ENCODE assay signal across 10 cellular contexts in the genomic region with DNA sequence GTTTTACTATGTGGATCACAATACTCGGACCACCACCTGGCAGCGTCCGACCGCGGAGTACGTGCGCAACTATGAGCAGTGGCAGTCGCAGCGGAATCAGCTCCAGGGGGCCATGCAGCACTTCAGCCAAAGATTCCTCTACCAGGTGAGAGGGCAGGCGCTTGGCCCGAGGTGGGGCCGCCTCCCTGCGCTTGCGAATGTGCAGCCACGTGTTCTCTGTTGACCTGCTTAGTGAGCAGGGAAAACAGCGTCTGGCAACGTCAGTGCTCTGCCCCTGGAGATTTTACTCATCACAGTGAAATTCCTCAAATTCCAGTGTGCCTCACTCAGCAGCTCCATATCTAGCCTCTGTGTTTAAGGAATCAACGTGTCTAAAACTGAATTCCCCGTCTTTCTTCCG. TPM values are rescaled to one million over a fixed set of nuclear protein-coding genes. Genes with fewer than 3 reads are reported as not detected.
DNase-seq lines count a peak whose midpoint lies in the region; ATAC-seq and TF ChIP-seq lines count a peak whose summit lies in the region.
"Had no signal": no experiment of that assay in that cellular context is flagged by ENCODE, and none has a peak within 500 bp of the region (broad histone marks: within the 10 kb centered on the region; RNA-seq: fewer than 3 reads in every experiment).

No MANE protein-coding gene starts in this region.

- H3K27ac ChIP-seq in endodermal cell (ENCODE audit: low read depth, low read length) = no peak overlapping the region
- H3K27ac ChIP-seq in lower lobe of right lung = peak overlapping the region; percentile 49

- peak overlapping the region; percentile 93 for H3K27ac Mint-ChIP-seq in endodermal cell
- no peak overlapping the region for H3K27ac Mint-ChIP-seq in stimulated activated naive B cell treated with anti-CD40 and anti-IgM and Interleukin-4, amounts not matched to agents 10 μg/mL and 1 μg/mL and 100 μg/mL, for 72 hours
- H3K27ac Mint-ChIP-seq: B cell had no signal

- no peaks in the 10 kb centered on the region for H3K9me3 Mint-ChIP-seq in endodermal cell
- H3K9me3 Mint-ChIP-seq in stimulated activated naive B cell treated with anti-CD40 and anti-IgM and Interleukin-4, amounts not matched to agents 10 μg/mL and 1 μg/mL and 100 μg/mL, for 72 hours = no peaks in the 10 kb centered on the region

- H3K27me3 ChIP-seq in endodermal cell (ENCODE audit: control insufficient read depth, insufficient read depth, low read length, poor library complexity, severe bottlenecking) (no peaks in the 10 kb centered on the region), lower lobe of right lung (ENCODE audit: low read depth) (no peaks in the 10 kb centered on the region)

- peaks cover 30% of the 10 kb centered on the region for H3K36me3 Mint-ChIP-seq in endodermal cell (ENCODE audit: low read depth)
- peaks cover 43 to 68% of the 10 kb centered on the region in 2 donors for H3K36me3 Mint-ChIP-seq in stimulated activated naive B cell treated with anti-CD40 and anti-IgM and Interleukin-4, amounts not matched to agents 10 μg/mL and 1 μg/mL and 100 μg/mL, for 72 hours

- H3K36me3 ChIP-seq in endodermal cell (ENCODE audit: control insufficient read depth, insufficient read depth, low read length) (no peaks in the 10 kb centered on the region), lower lobe of right lung (peaks cover 14% of the 10 kb centered on the region)

- H3K9me3 ChIP-seq in endodermal cell (ENCODE audit: control insufficient read depth, low read length) (no peaks in the 10 kb centered on the region), lower lobe of right lung (no peaks in the 10 kb centered on the region)

- peak overlapping the region; percentile 24 for H3K9ac ChIP-seq in endodermal cell (ENCODE audit: extremely low read depth, low read length, poor library complexity, severe bottlenecking)

- ATAC-seq in lower lobe of right lung (peak; percentile 58 to 70), HG03159 (IDR thresholded peaks at IDR 0.05; ENCODE audit: unreplicated experiment) (no peak)
- ATAC-seq in stimulated activated naive B cell treated with anti-CD40 and anti-IgM and Interleukin-4, amounts not matched to agents 10 μg/mL and 1 μg/mL and 100 μg/mL, for 72 hours (replicated peaks) = no peak
- ATAC-seq: naive thymus-derived CD4-positive, alpha-beta T cell had no signal

- intact Hi-C loops in lower lobe of right lung (cut with DNase I) = no loop called here

- H3K27me3 Mint-ChIP-seq in endodermal cell (ENCODE audit: insufficient read depth) = no peaks in the 10 kb centered on the region
- no peaks in the 10 kb centered on the region for H3K27me3 Mint-ChIP-seq in stimulated activated naive B cell treated with anti-CD40 and anti-IgM and Interleukin-4, amounts not matched to agents 10 μg/mL and 1 μg/mL and 100 μg/mL, for 72 hours
- H3K27me3 Mint-ChIP-seq: B cell; naive thymus-derived CD4-positive, alpha-beta T cell had no signal

- 53 to 61% methylated on average over 20 of the region's 20 CpGs for WGBS in endodermal cell (ENCODE audit: insufficient coverage in 1 of 2, insufficient read length in 1 of 2), 2 experiments

- H3K4me3 ChIP-seq in endodermal cell (ENCODE audit: low read length) = no peak overlapping the region
- no peak overlapping the region for H3K4me3 ChIP-seq in lower lobe of right lung

- no peak overlapping the region for H3K4me3 Mint-ChIP-seq in endodermal cell
- H3K4me3 Mint-ChIP-seq in stimulated activated naive B cell treated with anti-CD40 and anti-IgM and Interleukin-4, amounts not matched to agents 10 μg/mL and 1 μg/mL and 100 μg/mL, for 72 hours = no peak overlapping the region
- H3K4me3 Mint-ChIP-seq: B cell; naive thymus-derived CD4-positive, alpha-beta T cell had no signal

- peaks cover 12% of the 10 kb centered on the region for H3K4me1 Mint-ChIP-seq in endodermal cell
- H3K4me1 Mint-ChIP-seq in stimulated activated naive B cell treated with anti-CD40 and anti-IgM and Interleukin-4, amounts not matched to agents 10 μg/mL and 1 μg/mL and 100 μg/mL, for 72 hours = no peaks in the 10 kb centered on the region
- H3K4me1 Mint-ChIP-seq: B cell; naive thymus-derived CD4-positive, alpha-beta T cell had no signal

- TF ChIP-seq CTCF in endodermal cell (conservative IDR thresholded peaks at IDR 0.05) (no peak), lower lobe of right lung (IDR thresholded peaks at IDR 0.05) (no peak)

- peaks cover 11% of the 10 kb centered on the region for H3K4me1 ChIP-seq in endodermal cell (ENCODE audit: control insufficient read depth, insufficient read depth, low read length)
- peaks cover 5% of the 10 kb centered on the region for H3K4me1 ChIP-seq in lower lobe of right lung

- DNase-seq in 8988T = peak; percentile 72
- DNase-seq in M059J (ENCODE audit: low read depth) = peak; percentile 95
- DNase-seq in endodermal cell = peak; percentile 92
- peak; percentile 52 for DNase-seq in lower lobe of right lung
- no peak for DNase-seq in NCI-H2029 (lab: John Stamatoyannopoulos, UW)
- DNase-seq in stimulated activated CD8-positive, alpha-beta memory T cell treated with anti-CD3 and anti-CD28 coated beads, Interleukin-4, amount 100 ng/mL, for 48 hours = no peak
- DNase-seq in stimulated activated naive B cell treated with anti-CD40 and anti-IgM and Interleukin-4, amounts not matched to agents 10 μg/mL and 1 μg/mL and 100 μg/mL, for 72 hours = no peak
- DNase-seq: naive thymus-derived CD4-positive, alpha-beta T cell had no signal

RNA-seq across cellular contexts. Expression of gene CLEC18A, which starts 33.4 kb away (rescaled TPM):
- 0.05 TPM in 1 of 2 replicates, not detected in the other for total RNA-seq in M059J (2014; rRNA removed; shearing (Covaris generic))
- total RNA-seq in endodermal cell (1 to 10 TPM; 2.0 to 2.2 TPM), lower lobe of right lung (2.7 TPM)
- polyA plus RNA-seq in endodermal cell (2013, experiment 1 of 2) = 10.1 TPM
- 14.7 TPM for polyA plus RNA-seq in endodermal cell (2013, experiment 2 of 2)
- polyA plus RNA-seq: naive thymus-derived CD4-positive, alpha-beta T cell had no signal

Comparison
In these comparisons a context has a peak if more than half of its experiments do, and no peak if none do; other contexts are left out.
1. DNase-seq: peak in 8988T (single experiment), M059J (single experiment), endodermal cell (single experiment) and lower lobe of right lung (single experiment); none in NCI-H2029 (single experiment), stimulated activated CD8-positive, alpha-beta memory T cell treated with anti-CD3 and anti-CD28 coated beads, Interleukin-4, amount 100 ng/mL, for 48 hours (single experiment) and stimulated activated naive B cell treated with anti-CD40 and anti-IgM and Interleukin-4, amounts not matched to agents 10 μg/mL and 1 μg/mL and 100 μg/mL, for 72 hours (single experiment).
2. ATAC-seq: peak in lower lobe of right lung (2 of 2); none in HG03159 (single experiment) and stimulated activated naive B cell treated with anti-CD40 and anti-IgM and Interleukin-4, amounts not matched to agents 10 μg/mL and 1 μg/mL and 100 μg/mL, for 72 hours (0 of 2).